ENCODE assay signal across 1 cellular context in the genomic region with DNA sequence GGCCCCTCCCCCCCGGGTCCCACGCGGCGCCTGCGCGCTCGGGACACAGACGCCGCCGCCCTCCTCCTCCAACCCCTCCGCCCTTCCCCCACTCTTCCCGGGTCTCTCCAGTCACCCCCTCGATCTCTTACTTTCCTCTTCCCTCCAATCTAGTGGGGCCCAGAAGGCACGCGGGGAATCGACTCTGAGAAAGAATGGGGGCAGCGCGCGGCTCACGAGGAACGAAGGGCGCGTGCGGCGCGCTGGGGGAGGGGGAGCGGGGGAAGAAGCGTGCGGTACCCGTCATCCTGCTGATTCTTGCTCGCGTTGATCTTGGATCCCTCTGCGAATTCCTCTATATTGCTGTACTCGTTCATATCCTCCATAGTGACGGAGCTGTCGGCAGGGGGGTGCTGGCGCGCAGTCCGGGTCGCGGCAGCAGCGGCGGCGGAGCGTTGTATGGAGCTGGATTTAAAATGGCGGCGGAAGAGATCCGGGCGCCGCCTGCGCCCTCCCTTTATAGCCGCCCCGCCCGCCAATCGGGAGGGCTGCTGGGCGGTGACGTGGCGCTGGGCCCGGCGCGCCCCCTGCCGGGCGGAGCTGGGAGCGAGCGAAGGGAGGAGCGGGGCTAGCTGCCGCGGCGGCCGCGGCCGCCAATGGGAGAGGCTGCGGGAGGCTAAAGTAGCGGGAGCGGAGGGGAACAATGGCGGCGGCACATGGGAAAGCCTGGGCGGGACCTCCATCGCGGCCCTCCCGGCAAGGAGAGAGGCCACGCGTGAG.
TF ChIP-seq lines count a peak whose summit lies in the region.

No MANE protein-coding gene starts in this region.

TF ChIP-seq in GM12878, 131 proteins besides CTCF, POLR2A, EP300 and RAD21 (continued from another document and continues in another):
- TF ChIP-seq HDAC6 (IDR thresholded peaks at IDR 0.05; ENCODE audit: unreplicated experiment) (no peak), RB1 (IDR thresholded peaks at IDR 0.05; ENCODE audit: borderline replicate concordance) (0 out of 2 replicates have a peak, but pooled peaks have one; percentile 31), NBN (IDR thresholded peaks at IDR 0.05) (peak; percentile 63; the same call in 1 of the 2 replicates), TCF3 (IDR thresholded peaks at IDR 0.05; ENCODE audit: borderline replicate concordance, insufficient read depth, low read depth, low read length) (no peak; the same call in 1 of the 2 replicates), NFYA (IDR thresholded peaks at IDR 0.05; ENCODE audit: borderline replicate concordance, low read depth, low read length) (no peak), IRF4 (IDR thresholded peaks at IDR 0.05; ENCODE audit: low read depth, low read length) (no peak), BRCA1 (IDR thresholded peaks at IDR 0.05; ENCODE audit: low read depth, low read length) (no peak), HCFC1 (IDR thresholded peaks at IDR 0.05; ENCODE audit: low read length) (no peak; the same call in none of the 2 replicates), IKZF2 (IDR thresholded peaks at IDR 0.05) (peak; percentile 11 to 45; a peak in 1 of 4 replicates), CBX3 (IDR thresholded peaks at IDR 0.05; ENCODE audit: borderline replicate concordance, low read depth) (no peak), POU2F2 (IDR thresholded peaks at IDR 0.05; ENCODE audit: borderline replicate concordance, low read depth, low read length) (peak; percentile 63; the same call in 1 of the 3 replicates), FOXK2 (IDR thresholded peaks at IDR 0.05) (no peak), ZSCAN29 (IDR thresholded peaks at IDR 0.05) (no peak), MEF2B (IDR thresholded peaks at IDR 0.05; ENCODE audit: partially characterized antibody, poor library complexity, severe bottlenecking) (no peak), TARDBP (IDR thresholded peaks at IDR 0.05; ENCODE audit: borderline replicate concordance) (peak; percentile 45; the same call in 1 of the 2 replicates), ETV6 (conservative IDR thresholded peaks at IDR 0.05 in 1 of 2, IDR thresholded peaks at IDR 0.05 in 1 of 2; ENCODE audit: borderline replicate concordance in 1 of 2, low read depth in 1 of 2) (no peak), SMC3 (IDR thresholded peaks at IDR 0.05; ENCODE audit: borderline replicate concordance, low read length) (0 out of 2 replicates have a peak, but pooled peaks have one; percentile 2), CBX5 (IDR thresholded peaks at IDR 0.05; ENCODE audit: low read depth) (peak; percentile 81; the same call in 1 of the 2 replicates), MTA2 (IDR thresholded peaks at IDR 0.05; ENCODE audit: low read depth) (no peak), CREM (IDR thresholded peaks at IDR 0.05; ENCODE audit: low read depth) (peak; percentile 95), BMI1 (IDR thresholded peaks at IDR 0.05; ENCODE audit: borderline replicate concordance) (no peak)
- TF ChIP-seq, protein P1, sequence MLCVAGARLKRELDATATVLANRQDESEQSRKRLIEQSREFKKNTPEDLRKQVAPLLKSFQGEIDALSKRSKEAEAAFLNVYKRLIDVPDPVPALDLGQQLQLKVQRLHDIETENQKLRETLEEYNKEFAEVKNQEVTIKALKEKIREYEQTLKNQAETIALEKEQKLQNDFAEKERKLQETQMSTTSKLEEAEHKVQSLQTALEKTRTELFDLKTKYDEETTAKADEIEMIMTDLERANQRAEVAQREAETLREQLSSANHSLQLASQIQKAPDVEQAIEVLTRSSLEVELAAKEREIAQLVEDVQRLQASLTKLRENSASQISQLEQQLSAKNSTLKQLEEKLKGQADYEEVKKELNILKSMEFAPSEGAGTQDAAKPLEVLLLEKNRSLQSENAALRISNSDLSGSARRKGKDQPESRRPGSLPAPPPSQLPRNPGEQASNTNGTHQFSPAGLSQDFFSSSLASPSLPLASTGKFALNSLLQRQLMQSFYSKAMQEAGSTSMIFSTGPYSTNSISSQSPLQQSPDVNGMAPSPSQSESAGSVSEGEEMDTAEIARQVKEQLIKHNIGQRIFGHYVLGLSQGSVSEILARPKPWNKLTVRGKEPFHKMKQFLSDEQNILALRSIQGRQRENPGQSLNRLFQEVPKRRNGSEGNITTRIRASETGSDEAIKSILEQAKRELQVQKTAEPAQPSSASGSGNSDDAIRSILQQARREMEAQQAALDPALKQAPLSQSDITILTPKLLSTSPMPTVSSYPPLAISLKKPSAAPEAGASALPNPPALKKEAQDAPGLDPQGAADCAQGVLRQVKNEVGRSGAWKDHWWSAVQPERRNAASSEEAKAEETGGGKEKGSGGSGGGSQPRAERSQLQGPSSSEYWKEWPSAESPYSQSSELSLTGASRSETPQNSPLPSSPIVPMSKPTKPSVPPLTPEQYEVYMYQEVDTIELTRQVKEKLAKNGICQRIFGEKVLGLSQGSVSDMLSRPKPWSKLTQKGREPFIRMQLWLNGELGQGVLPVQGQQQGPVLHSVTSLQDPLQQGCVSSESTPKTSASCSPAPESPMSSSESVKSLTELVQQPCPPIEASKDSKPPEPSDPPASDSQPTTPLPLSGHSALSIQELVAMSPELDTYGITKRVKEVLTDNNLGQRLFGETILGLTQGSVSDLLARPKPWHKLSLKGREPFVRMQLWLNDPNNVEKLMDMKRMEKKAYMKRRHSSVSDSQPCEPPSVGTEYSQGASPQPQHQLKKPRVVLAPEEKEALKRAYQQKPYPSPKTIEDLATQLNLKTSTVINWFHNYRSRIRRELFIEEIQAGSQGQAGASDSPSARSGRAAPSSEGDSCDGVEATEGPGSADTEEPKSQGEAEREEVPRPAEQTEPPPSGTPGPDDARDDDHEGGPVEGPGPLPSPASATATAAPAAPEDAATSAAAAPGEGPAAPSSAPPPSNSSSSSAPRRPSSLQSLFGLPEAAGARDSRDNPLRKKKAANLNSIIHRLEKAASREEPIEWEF (IDR thresholded peaks at IDR 0.05; ENCODE audit: insufficient replicate concordance, low read depth, low read length) = no peak
- TF ChIP-seq, protein P2, sequence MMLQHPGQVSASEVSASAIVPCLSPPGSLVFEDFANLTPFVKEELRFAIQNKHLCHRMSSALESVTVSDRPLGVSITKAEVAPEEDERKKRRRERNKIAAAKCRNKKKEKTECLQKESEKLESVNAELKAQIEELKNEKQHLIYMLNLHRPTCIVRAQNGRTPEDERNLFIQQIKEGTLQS (IDR thresholded peaks at IDR 0.05; ENCODE audit: borderline replicate concordance, extremely low read depth, low read depth, low read length) = no peak
- TF ChIP-seq, protein P3, sequence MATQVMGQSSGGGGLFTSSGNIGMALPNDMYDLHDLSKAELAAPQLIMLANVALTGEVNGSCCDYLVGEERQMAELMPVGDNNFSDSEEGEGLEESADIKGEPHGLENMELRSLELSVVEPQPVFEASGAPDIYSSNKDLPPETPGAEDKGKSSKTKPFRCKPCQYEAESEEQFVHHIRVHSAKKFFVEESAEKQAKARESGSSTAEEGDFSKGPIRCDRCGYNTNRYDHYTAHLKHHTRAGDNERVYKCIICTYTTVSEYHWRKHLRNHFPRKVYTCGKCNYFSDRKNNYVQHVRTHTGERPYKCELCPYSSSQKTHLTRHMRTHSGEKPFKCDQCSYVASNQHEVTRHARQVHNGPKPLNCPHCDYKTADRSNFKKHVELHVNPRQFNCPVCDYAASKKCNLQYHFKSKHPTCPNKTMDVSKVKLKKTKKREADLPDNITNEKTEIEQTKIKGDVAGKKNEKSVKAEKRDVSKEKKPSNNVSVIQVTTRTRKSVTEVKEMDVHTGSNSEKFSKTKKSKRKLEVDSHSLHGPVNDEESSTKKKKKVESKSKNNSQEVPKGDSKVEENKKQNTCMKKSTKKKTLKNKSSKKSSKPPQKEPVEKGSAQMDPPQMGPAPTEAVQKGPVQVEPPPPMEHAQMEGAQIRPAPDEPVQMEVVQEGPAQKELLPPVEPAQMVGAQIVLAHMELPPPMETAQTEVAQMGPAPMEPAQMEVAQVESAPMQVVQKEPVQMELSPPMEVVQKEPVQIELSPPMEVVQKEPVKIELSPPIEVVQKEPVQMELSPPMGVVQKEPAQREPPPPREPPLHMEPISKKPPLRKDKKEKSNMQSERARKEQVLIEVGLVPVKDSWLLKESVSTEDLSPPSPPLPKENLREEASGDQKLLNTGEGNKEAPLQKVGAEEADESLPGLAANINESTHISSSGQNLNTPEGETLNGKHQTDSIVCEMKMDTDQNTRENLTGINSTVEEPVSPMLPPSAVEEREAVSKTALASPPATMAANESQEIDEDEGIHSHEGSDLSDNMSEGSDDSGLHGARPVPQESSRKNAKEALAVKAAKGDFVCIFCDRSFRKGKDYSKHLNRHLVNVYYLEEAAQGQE (IDR thresholded peaks at IDR 0.05; ENCODE audit: low read depth, low read length) = peak; percentile 50; the same call in 1 of the 2 replicates
- TF ChIP-seq, protein P4, sequence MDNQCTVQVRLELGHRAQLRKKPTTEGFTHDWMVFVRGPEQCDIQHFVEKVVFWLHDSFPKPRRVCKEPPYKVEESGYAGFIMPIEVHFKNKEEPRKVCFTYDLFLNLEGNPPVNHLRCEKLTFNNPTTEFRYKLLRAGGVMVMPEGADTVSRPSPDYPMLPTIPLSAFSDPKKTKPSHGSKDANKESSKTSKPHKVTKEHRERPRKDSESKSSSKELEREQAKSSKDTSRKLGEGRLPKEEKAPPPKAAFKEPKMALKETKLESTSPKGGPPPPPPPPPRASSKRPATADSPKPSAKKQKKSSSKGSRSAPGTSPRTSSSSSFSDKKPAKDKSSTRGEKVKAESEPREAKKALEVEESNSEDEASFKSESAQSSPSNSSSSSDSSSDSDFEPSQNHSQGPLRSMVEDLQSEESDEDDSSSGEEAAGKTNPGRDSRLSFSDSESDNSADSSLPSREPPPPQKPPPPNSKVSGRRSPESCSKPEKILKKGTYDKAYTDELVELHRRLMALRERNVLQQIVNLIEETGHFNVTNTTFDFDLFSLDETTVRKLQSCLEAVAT (IDR thresholded peaks at IDR 0.05) = peak; percentile 59; the same call in 1 of the 2 replicates
- TF ChIP-seq, protein P5, sequence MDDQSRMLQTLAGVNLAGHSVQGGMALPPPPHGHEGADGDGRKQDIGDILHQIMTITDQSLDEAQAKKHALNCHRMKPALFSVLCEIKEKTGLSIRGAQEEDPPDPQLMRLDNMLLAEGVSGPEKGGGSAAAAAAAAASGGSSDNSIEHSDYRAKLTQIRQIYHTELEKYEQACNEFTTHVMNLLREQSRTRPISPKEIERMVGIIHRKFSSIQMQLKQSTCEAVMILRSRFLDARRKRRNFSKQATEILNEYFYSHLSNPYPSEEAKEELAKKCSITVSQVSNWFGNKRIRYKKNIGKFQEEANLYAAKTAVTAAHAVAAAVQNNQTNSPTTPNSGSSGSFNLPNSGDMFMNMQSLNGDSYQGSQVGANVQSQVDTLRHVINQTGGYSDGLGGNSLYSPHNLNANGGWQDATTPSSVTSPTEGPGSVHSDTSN (IDR thresholded peaks at IDR 0.05; ENCODE audit: insufficient replicate concordance, low read depth, low read length) = no peak
- TF ChIP-seq, protein P6, sequence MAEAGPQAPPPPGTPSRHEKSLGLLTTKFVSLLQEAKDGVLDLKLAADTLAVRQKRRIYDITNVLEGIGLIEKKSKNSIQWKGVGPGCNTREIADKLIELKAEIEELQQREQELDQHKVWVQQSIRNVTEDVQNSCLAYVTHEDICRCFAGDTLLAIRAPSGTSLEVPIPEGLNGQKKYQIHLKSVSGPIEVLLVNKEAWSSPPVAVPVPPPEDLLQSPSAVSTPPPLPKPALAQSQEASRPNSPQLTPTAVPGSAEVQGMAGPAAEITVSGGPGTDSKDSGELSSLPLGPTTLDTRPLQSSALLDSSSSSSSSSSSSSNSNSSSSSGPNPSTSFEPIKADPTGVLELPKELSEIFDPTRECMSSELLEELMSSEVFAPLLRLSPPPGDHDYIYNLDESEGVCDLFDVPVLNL (IDR thresholded peaks at IDR 0.05; ENCODE audit: low read depth, low read length) = no peak; the same call in 1 of the 2 replicates
- TF ChIP-seq, protein P7, sequence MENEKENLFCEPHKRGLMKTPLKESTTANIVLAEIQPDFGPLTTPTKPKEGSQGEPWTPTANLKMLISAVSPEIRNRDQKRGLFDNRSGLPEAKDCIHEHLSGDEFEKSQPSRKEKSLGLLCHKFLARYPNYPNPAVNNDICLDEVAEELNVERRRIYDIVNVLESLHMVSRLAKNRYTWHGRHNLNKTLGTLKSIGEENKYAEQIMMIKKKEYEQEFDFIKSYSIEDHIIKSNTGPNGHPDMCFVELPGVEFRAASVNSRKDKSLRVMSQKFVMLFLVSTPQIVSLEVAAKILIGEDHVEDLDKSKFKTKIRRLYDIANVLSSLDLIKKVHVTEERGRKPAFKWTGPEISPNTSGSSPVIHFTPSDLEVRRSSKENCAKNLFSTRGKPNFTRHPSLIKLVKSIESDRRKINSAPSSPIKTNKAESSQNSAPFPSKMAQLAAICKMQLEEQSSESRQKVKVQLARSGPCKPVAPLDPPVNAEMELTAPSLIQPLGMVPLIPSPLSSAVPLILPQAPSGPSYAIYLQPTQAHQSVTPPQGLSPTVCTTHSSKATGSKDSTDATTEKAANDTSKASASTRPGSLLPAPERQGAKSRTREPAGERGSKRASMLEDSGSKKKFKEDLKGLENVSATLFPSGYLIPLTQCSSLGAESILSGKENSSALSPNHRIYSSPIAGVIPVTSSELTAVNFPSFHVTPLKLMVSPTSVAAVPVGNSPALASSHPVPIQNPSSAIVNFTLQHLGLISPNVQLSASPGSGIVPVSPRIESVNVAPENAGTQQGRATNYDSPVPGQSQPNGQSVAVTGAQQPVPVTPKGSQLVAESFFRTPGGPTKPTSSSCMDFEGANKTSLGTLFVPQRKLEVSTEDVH (IDR thresholded peaks at IDR 0.05; ENCODE audit: low read depth, partially characterized antibody) = no peak
- TF ChIP-seq, protein P8, sequence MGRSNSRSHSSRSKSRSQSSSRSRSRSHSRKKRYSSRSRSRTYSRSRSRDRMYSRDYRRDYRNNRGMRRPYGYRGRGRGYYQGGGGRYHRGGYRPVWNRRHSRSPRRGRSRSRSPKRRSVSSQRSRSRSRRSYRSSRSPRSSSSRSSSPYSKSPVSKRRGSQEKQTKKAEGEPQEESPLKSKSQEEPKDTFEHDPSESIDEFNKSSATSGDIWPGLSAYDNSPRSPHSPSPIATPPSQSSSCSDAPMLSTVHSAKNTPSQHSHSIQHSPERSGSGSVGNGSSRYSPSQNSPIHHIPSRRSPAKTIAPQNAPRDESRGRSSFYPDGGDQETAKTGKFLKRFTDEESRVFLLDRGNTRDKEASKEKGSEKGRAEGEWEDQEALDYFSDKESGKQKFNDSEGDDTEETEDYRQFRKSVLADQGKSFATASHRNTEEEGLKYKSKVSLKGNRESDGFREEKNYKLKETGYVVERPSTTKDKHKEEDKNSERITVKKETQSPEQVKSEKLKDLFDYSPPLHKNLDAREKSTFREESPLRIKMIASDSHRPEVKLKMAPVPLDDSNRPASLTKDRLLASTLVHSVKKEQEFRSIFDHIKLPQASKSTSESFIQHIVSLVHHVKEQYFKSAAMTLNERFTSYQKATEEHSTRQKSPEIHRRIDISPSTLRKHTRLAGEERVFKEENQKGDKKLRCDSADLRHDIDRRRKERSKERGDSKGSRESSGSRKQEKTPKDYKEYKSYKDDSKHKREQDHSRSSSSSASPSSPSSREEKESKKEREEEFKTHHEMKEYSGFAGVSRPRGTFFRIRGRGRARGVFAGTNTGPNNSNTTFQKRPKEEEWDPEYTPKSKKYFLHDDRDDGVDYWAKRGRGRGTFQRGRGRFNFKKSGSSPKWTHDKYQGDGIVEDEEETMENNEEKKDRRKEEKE (IDR thresholded peaks at IDR 0.05) = no peak
- TF ChIP-seq, protein P9, sequence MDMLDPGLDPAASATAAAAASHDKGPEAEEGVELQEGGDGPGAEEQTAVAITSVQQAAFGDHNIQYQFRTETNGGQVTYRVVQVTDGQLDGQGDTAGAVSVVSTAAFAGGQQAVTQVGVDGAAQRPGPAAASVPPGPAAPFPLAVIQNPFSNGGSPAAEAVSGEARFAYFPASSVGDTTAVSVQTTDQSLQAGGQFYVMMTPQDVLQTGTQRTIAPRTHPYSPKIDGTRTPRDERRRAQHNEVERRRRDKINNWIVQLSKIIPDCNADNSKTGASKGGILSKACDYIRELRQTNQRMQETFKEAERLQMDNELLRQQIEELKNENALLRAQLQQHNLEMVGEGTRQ (IDR thresholded peaks at IDR 0.05; ENCODE audit: borderline replicate concordance, low read depth, low read length) = no peak
- TF ChIP-seq, protein P10, sequence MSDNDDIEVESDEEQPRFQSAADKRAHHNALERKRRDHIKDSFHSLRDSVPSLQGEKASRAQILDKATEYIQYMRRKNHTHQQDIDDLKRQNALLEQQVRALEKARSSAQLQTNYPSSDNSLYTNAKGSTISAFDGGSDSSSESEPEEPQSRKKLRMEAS (IDR thresholded peaks at IDR 0.05; ENCODE audit: low read depth, low read length) = no peak; the same call in 1 of the 2 replicates
